Comparison of ENCODE assay signal across 25 cellular contexts in the genomic region with DNA sequence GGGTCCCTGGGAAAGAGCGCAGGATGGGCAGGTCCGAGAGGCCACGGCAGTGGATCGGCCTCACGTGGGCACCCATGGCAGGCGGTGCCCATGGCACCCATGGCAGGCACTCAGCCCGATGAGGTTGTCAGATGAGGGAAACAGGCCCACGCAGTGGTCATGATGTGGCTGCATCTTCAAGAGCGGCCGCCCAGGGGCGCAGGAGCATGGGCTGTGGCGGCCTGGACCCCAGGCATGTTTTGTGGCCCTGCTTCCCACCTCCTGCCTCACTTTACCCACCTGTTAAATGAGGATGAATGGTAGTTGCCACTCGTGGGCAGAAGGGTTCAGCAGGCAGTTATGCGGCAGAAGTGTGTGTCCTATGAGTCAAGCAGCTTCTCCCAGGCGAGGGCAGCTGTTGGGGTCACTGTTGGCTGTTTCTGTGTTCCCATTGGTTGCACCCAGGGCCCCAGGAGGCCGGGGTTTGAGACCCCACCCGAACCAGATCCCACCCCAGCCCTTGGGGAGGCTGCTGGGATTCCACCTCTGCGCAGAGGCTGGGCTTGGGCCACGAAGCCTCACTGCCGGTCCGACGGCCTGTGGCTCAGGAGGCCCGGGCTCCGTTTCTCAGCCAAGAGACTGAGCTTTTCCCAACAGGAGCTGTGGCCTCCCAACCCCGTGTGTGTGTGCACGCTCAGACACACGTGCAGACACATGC. TPM values are rescaled to one million over a fixed set of nuclear protein-coding genes. Genes with fewer than 3 reads are reported as not detected.
DNase-seq lines count a peak whose midpoint lies in the region; ATAC-seq, FAIRE-seq and TF ChIP-seq lines count a peak whose summit lies in the region.
"Had no signal": no experiment of that assay in that cellular context is flagged by ENCODE, and none has a peak within 500 bp of the region (broad histone marks: within the 10 kb centered on the region; RNA-seq: fewer than 3 reads in every experiment).

No MANE protein-coding gene starts in this region.

- peak; percentile 50 for DNase-seq in H54 (ENCODE audit: insufficient read length, low spot score)
- DNase-seq in PC-3 = peak; percentile 7
- DNase-seq in H1 (ENCODE audit: low read depth in 1 of 2, low spot score in 2 of 2) = no peak
- no peak for DNase-seq in thyroid gland
- DNase-seq in effector CD4-positive, alpha-beta T cell = no peak
- DNase-seq: CD4-positive, alpha-beta T cell; COR-L47; DMS 273 treated with DMSO at 0.1 percent for 48 hours; DND-41; KG1; NCI-H1105; NCI-H146; NCI-H2029; NCI-H2171; NCI-H524 treated with DMSO at 0.1 percent for 48 hours; NCI-H82; SHP77; SW 1271 had no signal

- H3K4me1 ChIP-seq in PC-3 (ENCODE audit: insufficient read depth, low read length) (peaks cover 23% of the 10 kb centered on the region), H1 (replicated peaks in 1 of 4; ENCODE audit: control insufficient read depth in 3 of 4, insufficient read depth in 4 of 4, low read length in 3 of 4) (no peaks in the 10 kb centered on the region), skeletal muscle satellite cell (ENCODE audit: control insufficient read depth, insufficient read depth, low read length) (peaks cover 21% of the 10 kb centered on the region), thyroid gland (no peaks in the 10 kb centered on the region)
- H3K4me1 ChIP-seq: HAP-1 had no signal

- POLR2A ChIA-PET in PC-3 (lab: Charles Lee; ENCODE audit: unreplicated experiment) = interaction anchor here (0.5 kb wide), 2 partner anchors 25 to 438 kb away, joined by 3 read pairs; no protein-coding TSS in a partner anchor
- POLR2A ChIA-PET in H1 (lab: Charles Lee; ENCODE audit: partially characterized antibody) = interaction anchor here (0.6 kb wide), 1 partner anchor 55 kb away, joined by 3 read pairs; no protein-coding TSS in a partner anchor

- no peak overlapping the region for H2BK20ac ChIP-seq in H1 (ENCODE audit: low read length)

- H3K4me3 ChIP-seq in PC-3 (ENCODE audit: low read length) = no peak overlapping the region
- H3K4me3 ChIP-seq in H1 (ENCODE audit: extremely low read depth in 1 of 4, insufficient read depth in 2 of 4, low read depth in 3 of 4, low read length in 4 of 4) = no peak overlapping the region
- H3K4me3 ChIP-seq in skeletal muscle satellite cell (ENCODE audit: low read length) = no peak overlapping the region
- no peak overlapping the region for H3K4me3 ChIP-seq in thyroid gland (replicated peaks in 1 of 3)
- H3K4me3 ChIP-seq: BLaER1, GM12878, HAP-1 had no signal

- 95% methylated on average over 26 of the region's 27 CpGs; no CpG with 5 or more reads in 1 of the 2 experiments for WGBS in H1 (ENCODE audit: extremely low coverage in 1 of 2, insufficient coverage in 1 of 2, insufficient read length in 1 of 2, insufficient replicate concordance in 2 of 2, low coverage in 1 of 2, low lambda C conversion rate in 2 of 2, missing lambda C conversion rate in 1 of 2), 2 experiments
- 93 to 98% methylated on average over 11 to 16 of the region's 27 CpGs for WGBS in thyroid gland, 2 donors

- no peak overlapping the region for H2AK5ac ChIP-seq in H1 (ENCODE audit: low read depth, low read length)

- H3K23ac ChIP-seq in H1 (ENCODE audit: insufficient read length) = no peak overlapping the region

- no peaks in the 10 kb centered on the region for H3F3A ChIP-seq in PC-3 (ENCODE audit: low read length, unreplicated experiment)

- H3K27me3 ChIP-seq in PC-3 (ENCODE audit: low read length) = no peaks in the 10 kb centered on the region
- no peaks in the 10 kb centered on the region for H3K27me3 ChIP-seq in H1 (replicated peaks in 1 of 4; ENCODE audit: control insufficient read depth in 3 of 4, extremely low read depth in 1 of 4, insufficient read depth in 3 of 4, low read length in 3 of 4)
- H3K27me3 ChIP-seq in skeletal muscle satellite cell (ENCODE audit: control insufficient read depth, insufficient read depth, low read length) = no peaks in the 10 kb centered on the region
- H3K27me3 ChIP-seq in thyroid gland = no peaks in the 10 kb centered on the region
- H3K27me3 ChIP-seq: BLaER1 had no signal

- no peaks in the 10 kb centered on the region for H3K9me3 ChIP-seq in PC-3 (ENCODE audit: low read length)
- no peaks in the 10 kb centered on the region for H3K9me3 ChIP-seq in H1 (ENCODE audit: insufficient read depth in 2 of 2, low read depth in 1 of 2, low read length in 1 of 2)
- no peaks in the 10 kb centered on the region for H3K9me3 ChIP-seq in skeletal muscle satellite cell (replicated peaks; ENCODE audit: low read length)
- H3K9me3 ChIP-seq in thyroid gland = no peaks in the 10 kb centered on the region
- H3K9me3 ChIP-seq: BLaER1, HAP-1 had no signal

- peak overlapping the region; percentile 53 for H3K4ac ChIP-seq in H1 (replicated peaks; ENCODE audit: insufficient read length, low read depth, low read length)

- H4K91ac ChIP-seq in H1 (replicated peaks; ENCODE audit: insufficient read length, low read length) = no peak overlapping the region

- no peak overlapping the region for H3K56ac ChIP-seq in H1 (replicated peaks; ENCODE audit: insufficient read length, low read depth, low read length)

- no peak overlapping the region for H3K18ac ChIP-seq in H1 (ENCODE audit: extremely low read depth, low read length)

- H3K4me2 ChIP-seq in PC-3 (ENCODE audit: low read length) (peak overlapping the region; percentile 50), H1 (ENCODE audit: insufficient read depth in 1 of 2, low read depth in 2 of 2, low read length in 2 of 2) (no peak overlapping the region), skeletal muscle satellite cell (ENCODE audit: low read length) (peak overlapping the region; percentile 9)
- H3K4me2 ChIP-seq: BLaER1 had no signal

- intact Hi-C loops in PC-3 (cut with micrococcal nuclease) = loop anchor here (5.0 kb wide), 1 partner anchor 39 kb away; no protein-coding TSS in a partner anchor
- intact Hi-C loops in thyroid gland (cut with DNase I) = no loop called here

- H4K20me1 ChIP-seq in PC-3 (ENCODE audit: low read length) (no peaks in the 10 kb centered on the region), H1 (replicated peaks in 1 of 2; ENCODE audit: control insufficient read depth in 1 of 2, insufficient read depth in 2 of 2, low read length in 2 of 2) (peaks cover 19 to 46% of the 10 kb centered on the region in 2 experiments)

- no peaks in the 10 kb centered on the region for H3K23me2 ChIP-seq in H1 (ENCODE audit: low read depth, low read length)

- CTCF ChIA-PET in PC-3 (lab: Charles Lee) (no interaction called here), H1 (lab: Charles Lee; ENCODE audit: partially characterized antibody) (interaction anchor here (1.0 to 4.2 kb wide), 3 partner anchors 25 to 41 kb away, joined by 4 to 13 read pairs (median 5); no protein-coding TSS in a partner anchor)

- H2AFZ ChIP-seq in PC-3 (ENCODE audit: low read length) (no peak overlapping the region), H1 (ENCODE audit: low read length) (no peak overlapping the region)

- FAIRE-seq in H54 (lab: Jason Lieb, UNC) = no peak
- FAIRE-seq in H1 (lab: Jason Lieb, UNC) = no peak
- FAIRE-seq: GM12878, RCC 7860 had no signal

- H3K9me2 ChIP-seq in PC-3 (replicated peaks; ENCODE audit: low read length) = no peaks in the 10 kb centered on the region

- peak; percentile 25 for ATAC-seq in PC-3
- no peak for ATAC-seq in GM21526 (IDR thresholded peaks at IDR 0.05; ENCODE audit: low FRiP score, unreplicated experiment)
- ATAC-seq: GM12878 had no signal

- TF ChIP-seq CTCF in PC-3 (conservative IDR thresholded peaks at IDR 0.05; ENCODE audit: low read depth, low read length) (no peak), H1 (IDR thresholded peaks at IDR 0.05; ENCODE audit: control extremely low read depth in 1 of 3, insufficient read depth in 1 of 3, low read depth in 1 of 3, low read length in 3 of 3) (no peak), thyroid gland (IDR thresholded peaks at IDR 0.05) (no peak)

- no peak overlapping the region; the same call in 1 of the 2 replicates for H4K8ac ChIP-seq in H1 (ENCODE audit: extremely low read depth, insufficient read depth, low read length)

- H2BK120ac ChIP-seq in H1 (replicated peaks; ENCODE audit: low read depth, low read length) = no peak overlapping the region

- no peak overlapping the region for H3K14ac ChIP-seq in H1 (ENCODE audit: insufficient read length)

- peaks cover 20% of the 10 kb centered on the region for H3K79me1 ChIP-seq in H1 (ENCODE audit: low read depth, low read length)

- TF ChIP-seq POLR2A in H54 (IDR thresholded peaks at IDR 0.05; ENCODE audit: low read depth, low read length) (no peak), H1 (IDR thresholded peaks at IDR 0.05; ENCODE audit: control extremely low read depth in 1 of 2, low read depth in 2 of 2, low read length in 2 of 2) (no peak), thyroid gland (IDR thresholded peaks at IDR 0.05) (no peak)

- H2BK15ac ChIP-seq in H1 (ENCODE audit: low read length) = no peak overlapping the region

- H3K9ac ChIP-seq in PC-3 (ENCODE audit: low read length) (peak overlapping the region; percentile 1; the same call in 1 of the 2 replicates), H1 (replicated peaks in 1 of 4; ENCODE audit: extremely low read depth in 1 of 4, low read depth in 3 of 4, low read length in 3 of 4) (no peak overlapping the region; a peak in 1 of 7 replicates), skeletal muscle satellite cell (ENCODE audit: low read depth, low read length) (no peak overlapping the region)
- H3K9ac ChIP-seq: BLaER1 had no signal

- BruUV-seq in PC-3 (replicated peaks; lab: Mats Ljungman, UMichigan) = no TSS peak

- no peak overlapping the region for H4K5ac ChIP-seq in H1 (ENCODE audit: insufficient read length, low read depth, low read length)

- H3K79me2 ChIP-seq in PC-3 (ENCODE audit: low read length) = peaks cover 29% of the 10 kb centered on the region
- H3K79me2 ChIP-seq in H1 (ENCODE audit: control insufficient read depth in 1 of 2, insufficient read depth in 2 of 2, low read length in 2 of 2) = peaks cover 4 to 50% of the 10 kb centered on the region in 2 experiments; a peak in 3 of 4 replicates

- TF ChIP-seq RAD21 in H1 (IDR thresholded peaks at IDR 0.05 in 1 of 2, conservative IDR thresholded peaks at IDR 0.05 in 1 of 2; ENCODE audit: low read depth in 2 of 2, low read length in 2 of 2) = no peak

- H2BK5ac ChIP-seq in H1 (ENCODE audit: low read depth, low read length) = no peak overlapping the region

- H3K27ac ChIP-seq in PC-3 (ENCODE audit: low read length) (peak overlapping the region; percentile 87), H1 (ENCODE audit: low read depth, low read length) (no peak overlapping the region), thyroid gland (no peak overlapping the region)
- H3K27ac ChIP-seq: BLaER1, HL-60 had no signal

- no peak overlapping the region for H2BK12ac ChIP-seq in H1 (ENCODE audit: low read depth, low read length)

- no peak for TF ChIP-seq EP300 in H1 (IDR thresholded peaks at IDR 0.05; ENCODE audit: borderline replicate concordance in 1 of 2, low read depth in 2 of 2, low read length in 2 of 2)

- H3K36me3 ChIP-seq in PC-3 (ENCODE audit: low read depth, low read length) = no peaks in the 10 kb centered on the region
- peaks cover 2 to 20% (median 8%) of the 10 kb centered on the region in 4 experiments; a peak in 5 of 8 replicates for H3K36me3 ChIP-seq in H1 (ENCODE audit: control insufficient read depth in 2 of 4, insufficient read depth in 4 of 4, low read length in 3 of 4)
- H3K36me3 ChIP-seq in skeletal muscle satellite cell (ENCODE audit: insufficient read depth, low read length) = peaks cover 28% of the 10 kb centered on the region
- H3K36me3 ChIP-seq in thyroid gland = peaks cover 0 to 9% of the 10 kb centered on the region in 2 donors

RNA-seq across cellular contexts. Expression of gene CSNK1G2, which starts 30.0 kb away (rescaled TPM):
- 83.6 and 106 TPM in 2 replicates for total RNA-seq in PC-3 (2014; rRNA removed)
- 99.5 and 108 TPM in 2 replicates for total RNA-seq in H1 (2021; fragmentation: NEBNext Ultra II Directional; extraction: Animal tissue kit (Norgen Biotek cat#: 25700))
- polyA plus RNA-seq in H1 (2011; rRNA removed) = 130 and 184 TPM in 2 replicates
- 123 TPM for polyA plus RNA-seq in H1 (2011; cell fraction: cytosol; rRNA removed)
- 379 TPM for polyA plus RNA-seq in H1 (2011; cell fraction: nucleus; rRNA removed)
- polyA plus RNA-seq in H1 (2012, experiment 1 of 2) = 99.6 to 116 TPM (median 105 TPM) in 4 replicates
- 147 TPM for polyA plus RNA-seq in H1 (2012, experiment 2 of 2)
- 141 TPM for polyA plus RNA-seq in H1 (2013, experiment 1 of 2)
- 142 TPM for polyA plus RNA-seq in H1 (2013, experiment 2 of 2)
- polyA minus RNA-seq in H1 (2011; rRNA and poly(A)+ RNA removed) = 46.6 and 71.7 TPM in 2 replicates
- polyA minus RNA-seq in H1 (2011; cell fraction: cytosol; rRNA and poly(A)+ RNA removed) = 61.9 TPM
- polyA minus RNA-seq in H1 (2011; cell fraction: nucleus; rRNA and poly(A)+ RNA removed) = 59.6 TPM
- 55.3 and 64.9 TPM in 2 replicates for total RNA-seq in skeletal muscle satellite cell (2012; rRNA removed)
- total RNA-seq in thyroid gland = 10 to 100 TPM; 47.2 to 67.6 (median 60.8) TPM

RNA-seq across cellular contexts. Expression of gene BTBD2, which starts 44.6 kb away (rescaled TPM):
- 72.0 and 94.0 TPM in 2 replicates for total RNA-seq in PC-3 (2014; rRNA removed)
- 92.3 and 95.3 TPM in 2 replicates for total RNA-seq in H1 (2021; fragmentation: NEBNext Ultra II Directional; extraction: Animal tissue kit (Norgen Biotek cat#: 25700))
- 91.7 and 142 TPM in 2 replicates for polyA plus RNA-seq in H1 (2011; rRNA removed)
- polyA plus RNA-seq in H1 (2011; cell fraction: cytosol; rRNA removed) = 63.4 TPM
- 97.0 TPM for polyA plus RNA-seq in H1 (2011; cell fraction: nucleus; rRNA removed)
- polyA plus RNA-seq in H1 (2012, experiment 1 of 2) = 66.1 to 117 TPM (median 109 TPM) in 4 replicates
- polyA plus RNA-seq in H1 (2012, experiment 2 of 2) = 90.9 TPM
- 59.3 TPM for polyA plus RNA-seq in H1 (2013, experiment 1 of 2)
- polyA plus RNA-seq in H1 (2013, experiment 2 of 2) = 59.3 TPM
- 28.7 and 37.4 TPM in 2 replicates for polyA minus RNA-seq in H1 (2011; rRNA and poly(A)+ RNA removed)
- polyA minus RNA-seq in H1 (2011; cell fraction: cytosol; rRNA and poly(A)+ RNA removed) = 82.9 TPM
- 47.7 TPM for polyA minus RNA-seq in H1 (2011; cell fraction: nucleus; rRNA and poly(A)+ RNA removed)
- total RNA-seq in skeletal muscle satellite cell (2012; rRNA removed) = 58.6 and 59.8 TPM in 2 replicates
- total RNA-seq in thyroid gland = 10 to 100 TPM; 74.8 to 89.9 (median 76.2) TPM

Comparison
In these comparisons a context has a peak if more than half of its experiments do, and no peak if none do; other contexts are left out.
1. DNase-seq: peak in H54 (single experiment) and PC-3 (single experiment); none in H1 (0 of 2), thyroid gland (0 of 2) and effector CD4-positive, alpha-beta T cell (single experiment).
2. H3K4me2 ChIP-seq: peak in PC-3 (single experiment) and skeletal muscle satellite cell (single experiment); none in H1 (0 of 2).